8 cellular contexts compared by ENCODE assay signal in genomic region chr6:116476021-116476678, GRCh38. TPM values are rescaled to one million over a fixed set of nuclear protein-coding genes. Genes with fewer than 3 reads are reported as not detected.
DNase-seq lines count a peak whose midpoint lies in the region; ATAC-seq and TF ChIP-seq lines count a peak whose summit lies in the region.

No MANE protein-coding gene starts in this region.

- intact Hi-C loops in heart left ventricle (cut with DNase I) (no loop called here), left ventricle myocardium inferior (cut with micrococcal nuclease) (no loop called here)

- H3K27me3 ChIP-seq in heart left ventricle: peaks cover 0 to 4% (median 0%) of the 10 kb centered on the region in 9 donors
- no peaks in the 10 kb centered on the region for H3K27me3 ChIP-seq in left ventricle myocardium inferior (ENCODE audit: low read depth)
- H3K27me3 ChIP-seq in Peyer's patch: no peaks in the 10 kb centered on the region
- no peaks in the 10 kb centered on the region for H3K27me3 ChIP-seq in lung (ENCODE audit: control insufficient read depth, insufficient read depth)

- no peak for TF ChIP-seq CTCF in heart left ventricle (IDR thresholded peaks at IDR 0.05)
- no peak for TF ChIP-seq CTCF in left ventricle myocardium inferior (IDR thresholded peaks at IDR 0.05; ENCODE audit: borderline replicate concordance)
- no peak for TF ChIP-seq CTCF in Peyer's patch (IDR thresholded peaks at IDR 0.05)
- TF ChIP-seq CTCF in lung (IDR thresholded peaks at IDR 0.05; ENCODE audit: control extremely low read depth, extremely low read depth): no peak

- ATAC-seq in heart left ventricle: peak; percentile 34 to 57 (median 44)
- ATAC-seq in HG02973 (IDR thresholded peaks at IDR 0.05; ENCODE audit: unreplicated experiment): peak; percentile 100
- peak; percentile 41 for ATAC-seq in lung (ENCODE audit: insufficient read depth, low FRiP score)

- H3K4me3 ChIP-seq in heart left ventricle: peak overlapping the region in 1 of 12 donors; percentile 32
- no peak overlapping the region for H3K4me3 ChIP-seq in left ventricle myocardium inferior
- H3K4me3 ChIP-seq in Peyer's patch: peak overlapping the region in 1 of 4 donors; percentile 16
- H3K4me3 ChIP-seq in lung: no peak overlapping the region

- TF ChIP-seq POLR2A in heart left ventricle (IDR thresholded peaks at IDR 0.05) (no peak), Peyer's patch (IDR thresholded peaks at IDR 0.05) (no peak)

- 84 to 88% (median 86%) methylated on average over 4 of the region's 4 CpGs for WGBS in heart left ventricle, 4 donors
- WGBS in lung, 2 donors: 33 to 55% methylated on average over 4 of the region's 4 CpGs

- H3K9me3 ChIP-seq in heart left ventricle (no peaks in the 10 kb centered on the region), left ventricle myocardium inferior (replicated peaks) (no peaks in the 10 kb centered on the region), Peyer's patch (no peaks in the 10 kb centered on the region), lung (ENCODE audit: control insufficient read depth in 2 of 2, insufficient read depth in 1 of 2, low read length in 1 of 2) (no peaks in the 10 kb centered on the region)

- no peaks in the 10 kb centered on the region for H3K36me3 ChIP-seq in heart left ventricle
- no peaks in the 10 kb centered on the region for H3K36me3 ChIP-seq in left ventricle myocardium inferior
- no peaks in the 10 kb centered on the region for H3K36me3 ChIP-seq in Peyer's patch
- no peaks in the 10 kb centered on the region for H3K36me3 ChIP-seq in lung (ENCODE audit: control insufficient read depth in 2 of 2, insufficient read depth in 2 of 2, low read length in 2 of 2)

- DNase-seq in heart left ventricle (no peak), left ventricle myocardium inferior (no peak), Peyer's patch (peak in 2 of 3 donors; percentile 67 to 77), lung (ENCODE audit: low spot score) (no peak), OCI-M2 (lab: John Stamatoyannopoulos, UW; ENCODE audit: unreplicated experiment) (no peak), putamen (ENCODE audit: low spot score) (no peak), NCI-H2171 (lab: John Stamatoyannopoulos, UW) (no peak)

- H3K27ac ChIP-seq in heart left ventricle (peak overlapping the region in 1 of 12 donors; percentile 83), left ventricle myocardium inferior (replicated peaks) (no peak overlapping the region), Peyer's patch (peak overlapping the region in 3 of 4 donors; percentile 11 to 68 (median 57)), lung (ENCODE audit: low read depth in 1 of 2, low read length in 1 of 2) (no peak overlapping the region)

- H3K4me1 ChIP-seq in heart left ventricle: peaks cover 0 to 25% (median 0%) of the 10 kb centered on the region in 12 donors
- no peaks in the 10 kb centered on the region for H3K4me1 ChIP-seq in left ventricle myocardium inferior
- peaks cover 0 to 4% (median 0%) of the 10 kb centered on the region in 4 donors for H3K4me1 ChIP-seq in Peyer's patch
- H3K4me1 ChIP-seq in lung (ENCODE audit: control insufficient read depth in 2 of 2, insufficient read depth in 2 of 2, low read length in 2 of 2): no peaks in the 10 kb centered on the region

RNA-seq across cellular contexts. Expression of gene CALHM6, which starts 15.0 kb away (rescaled TPM):
- total RNA-seq in heart left ventricle: 10 to 100 TPM in 1 of 9 donors, 1 to 10 TPM in 2, under 1 TPM in 5, not detected in 1; 0.37 to 52.4 (median 0.67) TPM
- polyA plus RNA-seq in heart left ventricle: 1 to 10 TPM; 1.3 to 1.8 TPM
- total RNA-seq in left ventricle myocardium inferior: 1.7 TPM
- 10 to 100 TPM in 1 of 4 donors, 1 to 10 TPM in 1, not detected in 2; 2.0 to 14.0 TPM for total RNA-seq in Peyer's patch
- total RNA-seq in lung: 1 to 10 TPM; 2.1 to 6.0 TPM
- polyA plus RNA-seq in lung: 10 to 100 TPM in 1 of 2 donors, 1 to 10 TPM in 1; 9.2 to 20.8 TPM

RNA-seq across cellular contexts. Expression of gene CALHM5, which starts 35.3 kb away (rescaled TPM):
- total RNA-seq in heart left ventricle (1 to 10 TPM; 1.4 to 3.0 (median 1.8) TPM), left ventricle myocardium inferior (2.1 TPM), Peyer's patch (under 1 TPM in 3 of 4 donors, not detected in 1; 0.09 to 0.80 (median 0.53) TPM), lung (1 to 10 TPM; 1.3 to 3.0 TPM)
- polyA plus RNA-seq in heart left ventricle (1 to 10 TPM in 1 of 2 donors, under 1 TPM in 1; 0.76 to 1.3 TPM), lung (under 1 TPM; 0.41 to 0.69 TPM)

Comparison
In these comparisons a context has a peak if more than half of its experiments do, and no peak if none do; other contexts are left out.
1. ATAC-seq: peak in every context shown above with its lines; median percentile 100 in HG02973; 44 in heart left ventricle; 41 in lung.
2. DNase-seq: peak in Peyer's patch (2 of 3); none in heart left ventricle (0 of 5), left ventricle myocardium inferior (single experiment), lung (single experiment), OCI-M2 (single experiment), putamen (single experiment) and NCI-H2171 (single experiment).
3. H3K27ac ChIP-seq: peak in Peyer's patch (3 of 4); none in left ventricle myocardium inferior (single experiment) and lung (0 of 2).